9 cellular contexts compared by ENCODE assay signal in genomic region chr6:117265425-117266266, GRCh38. TPM values are rescaled to one million over a fixed set of nuclear protein-coding genes. Genes with fewer than 3 reads are reported as not detected.
DNase-seq lines count a peak whose midpoint lies in the region; ATAC-seq and TF ChIP-seq lines count a peak whose summit lies in the region.
"Had no signal": no experiment of that assay in that cellular context is flagged by ENCODE, and none has a peak within 500 bp of the region (broad histone marks: within the 10 kb centered on the region; RNA-seq: fewer than 3 reads in every experiment).

A gene with protein sequence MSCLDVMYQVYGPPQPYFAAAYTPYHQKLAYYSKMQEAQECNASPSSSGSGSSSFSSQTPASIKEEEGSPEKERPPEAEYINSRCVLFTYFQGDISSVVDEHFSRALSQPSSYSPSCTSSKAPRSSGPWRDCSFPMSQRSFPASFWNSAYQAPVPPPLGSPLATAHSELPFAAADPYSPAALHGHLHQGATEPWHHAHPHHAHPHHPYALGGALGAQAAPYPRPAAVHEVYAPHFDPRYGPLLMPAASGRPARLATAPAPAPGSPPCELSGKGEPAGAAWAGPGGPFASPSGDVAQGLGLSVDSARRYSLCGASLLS (plus strand): TSS chr6:117265558. CDS start chr6:117265764, 206 bp downstream.

- H3K36me3 ChIP-seq in BJ (ENCODE audit: control insufficient read depth, insufficient read depth, low read length), result no peaks in the 10 kb centered on the region
- H3K36me3 ChIP-seq in right lobe of liver, result no peaks in the 10 kb centered on the region
- H3K36me3 ChIP-seq in testis (ENCODE audit: low read depth, missing control alignments), result no peaks in the 10 kb centered on the region
- no peaks in the 10 kb centered on the region for H3K36me3 ChIP-seq in PC-9 (ENCODE audit: low read depth)

- no peaks in the 10 kb centered on the region for H3K79me2 ChIP-seq in PC-9 (ENCODE audit: low read depth)

- no peaks in the 10 kb centered on the region for H3K9me2 ChIP-seq in PC-9 (ENCODE audit: insufficient read depth)

- POLR2A ChIA-PET in BJ (lab: Charles Lee), result no interaction called here
- POLR2A ChIA-PET in PC-9 (lab: Charles Lee; ENCODE audit: unreplicated experiment), result no interaction called here

- CTCF ChIA-PET in BJ (lab: Yijun Ruan, JAX) (no interaction called here), PC-9 (lab: Charles Lee) (no interaction called here)

- 2% methylated on average over 22 of the region's 62 CpGs for WGBS in right lobe of liver (ENCODE audit: insufficient coverage, low coverage, low lambda C conversion rate, missing lambda C conversion rate)
- WGBS in testis, 2 donors, result 0 to 1% methylated on average over 15 to 58 of the region's 62 CpGs

- H3K27ac ChIP-seq in right lobe of liver (no peak within 1 kb of the TSS), testis (no peak within 1 kb of the TSS), PC-9 (no peak within 1 kb of the TSS)
- H3K27ac ChIP-seq: HL-60 had no signal

- BruUV-seq in PC-9 (replicated peaks; lab: Mats Ljungman, UMichigan), result no TSS peak

- no peak within 1 kb of the TSS for H3K4me2 ChIP-seq in PC-9

- ATAC-seq in GM21529 (IDR thresholded peaks at IDR 0.05; ENCODE audit: unreplicated experiment) (peak; percentile 30), right lobe of liver (peak; percentile 87 to 94 (median 90)), GM21390 (IDR thresholded peaks at IDR 0.05; ENCODE audit: unreplicated experiment) (no peak)

- H3K9me3 ChIP-seq in right lobe of liver, result no peaks in the 10 kb centered on the region
- H3K9me3 ChIP-seq in testis, result no peaks in the 10 kb centered on the region
- no peaks in the 10 kb centered on the region for H3K9me3 ChIP-seq in PC-9 (ENCODE audit: insufficient read depth, low read depth)

- H4K20me1 ChIP-seq in PC-9 (ENCODE audit: insufficient read depth), result no peaks in the 10 kb centered on the region

- H3K4me1 ChIP-seq in right lobe of liver (peaks cover 0 to 25% (median 4%) of the 10 kb centered on the region in 4 donors), testis (peaks cover 11% of the 10 kb centered on the region), PC-9 (replicated peaks; ENCODE audit: insufficient read depth) (no peaks in the 10 kb centered on the region)

- no peaks in the 10 kb centered on the region for H3F3A ChIP-seq in PC-9 (ENCODE audit: insufficient read depth, low read depth)

- H3K4me3 ChIP-seq in BJ (ENCODE audit: low read depth, low read length), result peak within 1 kb of the TSS; percentile 14
- H3K4me3 ChIP-seq in right lobe of liver, result peak within 1 kb of the TSS; percentile 16 to 44 (median 35)
- H3K4me3 ChIP-seq in testis, result peak within 1 kb of the TSS; percentile 40 to 42
- H3K4me3 ChIP-seq in PC-9, result no peak within 1 kb of the TSS

- intact Hi-C loops in right lobe of liver (cut with DNase I) (no loop called here), testis (cut with DNase I; ENCODE audit: low total_unique reads) (no loop called here), PC-9 (cut with micrococcal nuclease; ENCODE audit: unreplicated experiment) (no loop called here)

- TF ChIP-seq CTCF in BJ (IDR thresholded peaks at IDR 0.05; ENCODE audit: insufficient read depth, low read depth, low read length) (0 out of 2 replicates have a peak, but pooled peaks have one; percentile 11), right lobe of liver (IDR thresholded peaks at IDR 0.05) (peak in 3 of 4 donors; percentile 7 to 19 (median 10)), testis (IDR thresholded peaks at IDR 0.05) (no peak), PC-9 (conservative IDR thresholded peaks at IDR 0.05) (no peak)

- no peak for DNase-seq in BJ (ENCODE audit: low read depth)
- DNase-seq in NCI-H524 treated with DMSO at 0.1 percent for 48 hours (lab: John Stamatoyannopoulos, UW), result peak; percentile 66
- peak; percentile 53 for DNase-seq in dermis blood vessel endothelial cell
- peak; percentile 47 to 70 (median 57) for DNase-seq in right lobe of liver
- DNase-seq in testis, result peak; percentile 67
- no peak for DNase-seq in PC-9

- TF ChIP-seq POLR2A in right lobe of liver (IDR thresholded peaks at IDR 0.05) (no peak), testis (IDR thresholded peaks at IDR 0.05) (no peak)

- no peak within 1 kb of the TSS for H2AFZ ChIP-seq in PC-9

- H3K27me3 ChIP-seq in BJ (ENCODE audit: control insufficient read depth, insufficient read depth, low read length) (peaks cover 67% of the 10 kb centered on the region), right lobe of liver (peaks cover 5 to 58% of the 10 kb centered on the region in 2 donors), testis (no peaks in the 10 kb centered on the region), PC-9 (ENCODE audit: insufficient read depth, low read depth) (peaks cover 20% of the 10 kb centered on the region; the same call in 1 of the 2 replicates)

RNA-seq across cellular contexts. Expression of the gene that starts here (rescaled TPM):
- polyA plus RNA-seq in BJ (2011; rRNA removed) (not detected in 2 replicates), testis (ENCODE audit: insufficient read depth, low read depth, low replicate concordance) (1.7 TPM)
- polyA minus RNA-seq in BJ (2011; rRNA and poly(A)+ RNA removed), result not detected in 2 replicates
- total RNA-seq in dermis blood vessel endothelial cell (not detected in 2 replicates), right lobe of liver (not detected), testis (1 to 10 TPM; 1.7 TPM), PC-9 (2021) (not detected in 2 replicates)

Comparison
In these comparisons a context has a peak if more than half of its experiments do, and no peak if none do; other contexts are left out.
1. Peak in DNase-seq in dermis blood vessel endothelial cell; RNA of the gene not detected or under 1 TPM.
2. Peak in DNase-seq, ATAC-seq and H3K4me3 ChIP-seq in right lobe of liver; RNA of the gene not detected or under 1 TPM.
3. DNase-seq: peak in NCI-H524 treated with DMSO at 0.1 percent for 48 hours (single experiment) and testis (single experiment); none in BJ (single experiment) and PC-9 (0 of 2).
4. CTCF ChIP-seq: peak in BJ (single experiment) and right lobe of liver (3 of 4); none in testis (0 of 3) and PC-9 (single experiment).